9 cellular contexts compared by ENCODE assay signal in the genomic region with DNA sequence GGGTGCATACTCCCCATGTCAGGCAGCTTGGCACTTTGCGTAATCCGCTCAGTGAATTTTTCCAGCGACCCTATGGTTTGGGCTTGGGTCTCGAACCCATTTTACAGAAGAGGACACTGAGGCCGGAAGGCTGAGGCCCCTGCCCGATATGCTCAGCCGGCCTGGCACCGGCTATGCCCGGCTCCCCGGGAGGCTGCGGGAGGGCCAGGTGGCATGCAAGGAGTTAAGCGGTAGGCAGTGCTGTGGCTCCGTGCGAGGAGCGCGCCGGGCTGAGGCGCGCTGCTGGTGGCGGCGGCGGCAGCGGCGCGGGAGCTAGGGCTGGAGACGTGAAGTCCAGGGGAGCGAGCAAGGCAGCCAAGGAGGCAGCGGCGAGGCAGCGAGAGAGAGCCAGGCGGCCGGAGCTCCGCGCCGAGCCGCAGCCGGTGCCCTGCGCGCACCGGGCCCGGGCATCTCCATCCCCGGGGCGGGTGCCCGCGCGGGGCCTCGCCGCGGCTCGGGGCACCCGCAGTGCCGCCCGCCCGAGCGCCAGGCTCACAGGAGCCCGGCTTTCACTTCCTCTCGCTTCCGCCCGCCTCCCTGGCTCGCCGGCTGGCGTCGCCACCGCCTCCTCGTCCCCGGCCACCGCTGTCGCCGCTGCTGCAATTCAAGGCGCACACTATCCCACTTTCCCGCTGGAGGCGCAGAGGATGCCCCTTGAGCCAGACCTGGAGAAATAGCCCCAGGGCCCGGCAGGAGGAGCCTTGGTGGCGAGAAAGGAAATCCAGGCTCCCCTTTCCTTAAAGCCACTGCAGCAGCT. TPM values are rescaled to one million over a fixed set of nuclear protein-coding genes. Genes with fewer than 3 reads are reported as not detected.
DNase-seq lines count a peak whose midpoint lies in the region; ATAC-seq, FAIRE-seq and TF ChIP-seq lines count a peak whose summit lies in the region.
"Had no signal": no experiment of that assay in that cellular context is flagged by ENCODE, and none has a peak within 500 bp of the region (broad histone marks: within the 10 kb centered on the region; RNA-seq: fewer than 3 reads in every experiment).

WSCD2 (plus strand) TSS at position 272 of the 796 bp plus-strand sequence. CDS start 66,545 bp downstream, outside the sequence.

- TF ChIP-seq POLR2A in esophagus muscularis mucosa (IDR thresholded peaks at IDR 0.05; ENCODE audit: low read depth) = no peak

- H3K36me3 ChIP-seq in esophagus muscularis mucosa (no peaks in the 10 kb centered on the region), mucosa of descending colon (ENCODE audit: low read depth) (no peaks in the 10 kb centered on the region), upper lobe of right lung (no peaks in the 10 kb centered on the region)

- no peak; the same call in 1 of the 2 replicates for TF ChIP-seq CTCF in AG10803 (conservative IDR thresholded peaks at IDR 0.05; ENCODE audit: low read length)
- TF ChIP-seq CTCF in esophagus muscularis mucosa (IDR thresholded peaks at IDR 0.05) = peak; percentile 21 to 58 (median 42)
- no peak for TF ChIP-seq CTCF in mucosa of descending colon (IDR thresholded peaks at IDR 0.05)
- TF ChIP-seq CTCF in upper lobe of right lung (IDR thresholded peaks at IDR 0.05) = peak; percentile 20

- peak; percentile 20 for DNase-seq in AG10803 (ENCODE audit: low read depth)
- DNase-seq in HTR-8/SVneo (ENCODE audit: insufficient read length, low spot score) = peak; percentile 44
- DNase-seq in SK-N-DZ (ENCODE audit: low spot score) = peak; percentile 57
- no peak for DNase-seq in esophagus muscularis mucosa (ENCODE audit: extremely low spot score)
- peak in 2 of 3 donors; percentile 17 to 36 for DNase-seq in mucosa of descending colon
- peak; percentile 71 for DNase-seq in upper lobe of right lung
- DNase-seq in RCC 7860 (ENCODE audit: low spot score) = no peak

- H3K27ac ChIP-seq in esophagus muscularis mucosa (replicated peaks in 1 of 4) (peak within 1 kb of the TSS; percentile 88 to 95 (median 92)), upper lobe of right lung (no peak within 1 kb of the TSS)

- H3K27me3 ChIP-seq in esophagus muscularis mucosa (peaks cover 0 to 18% (median 2%) of the 10 kb centered on the region in 4 donors), upper lobe of right lung (peaks cover 68% of the 10 kb centered on the region)

- ATAC-seq in mucosa of descending colon (peak; percentile 51), upper lobe of right lung (peak; percentile 76), GM21737 (IDR thresholded peaks at IDR 0.05; ENCODE audit: unreplicated experiment) (no peak)

- TF ChIP-seq EP300 in esophagus muscularis mucosa (IDR thresholded peaks at IDR 0.05) = no peak

- no peak for FAIRE-seq in HTR-8/SVneo (lab: Jason Lieb, UNC)
- no peak for FAIRE-seq in RCC 7860 (lab: Jason Lieb, UNC)
- FAIRE-seq: endothelial cell of umbilical vein had no signal

- H3K9me3 ChIP-seq in esophagus muscularis mucosa (no peaks in the 10 kb centered on the region), mucosa of descending colon (no peaks in the 10 kb centered on the region), upper lobe of right lung (no peaks in the 10 kb centered on the region)

- WGBS in esophagus muscularis mucosa = 0% methylated on average over 14 of the region's 74 CpGs

- peak within 1 kb of the TSS; percentile 20 for H3K4me3 ChIP-seq in AG10803 (ENCODE audit: low read length)
- H3K4me3 ChIP-seq in esophagus muscularis mucosa = peak within 1 kb of the TSS; percentile 66 to 80 (median 72)
- H3K4me3 ChIP-seq in mucosa of descending colon = no peak within 1 kb of the TSS
- H3K4me3 ChIP-seq in upper lobe of right lung = peak within 1 kb of the TSS; percentile 30

- H3K4me1 ChIP-seq in esophagus muscularis mucosa (peaks cover 10 to 82% (median 76%) of the 10 kb centered on the region in 4 donors), mucosa of descending colon (ENCODE audit: low read depth) (peaks cover 4% of the 10 kb centered on the region), upper lobe of right lung (peaks cover 10% of the 10 kb centered on the region)

- intact Hi-C loops in esophagus muscularis mucosa (cut with DNase I) (no loop called here), mucosa of descending colon (cut with DNase I, micrococcal nuclease) (no loop called here), upper lobe of right lung (cut with DNase I) (no loop called here)

RNA-seq across cellular contexts. Expression of gene WSCD2, which starts in this region (rescaled TPM):
- polyA plus RNA-seq in SK-N-DZ (2014; cell fraction: cytosol; rRNA removed) = 0.75 and 1.6 TPM in 2 replicates
- polyA plus RNA-seq in SK-N-DZ (2014; cell fraction: nucleus; rRNA removed) = 0.04 and 0.09 TPM in 2 replicates
- total RNA-seq in esophagus muscularis mucosa (10 to 100 TPM; 24.7 to 47.9 (median 30.4) TPM), mucosa of descending colon (1 to 10 TPM in 1 of 3 donors, under 1 TPM in 2; 0.53 to 2.0 (median 0.72) TPM), upper lobe of right lung (1.7 TPM)
- total RNA-seq: endothelial cell of umbilical vein had no signal
- polyA plus RNA-seq: endothelial cell of umbilical vein had no signal

Comparison
In these comparisons a context has a peak if more than half of its experiments do, and no peak if none do; other contexts are left out.
1. DNase-seq: peak in AG10803 (single experiment), HTR-8/SVneo (single experiment), SK-N-DZ (single experiment), mucosa of descending colon (2 of 3) and upper lobe of right lung (single experiment); none in esophagus muscularis mucosa (single experiment) and RCC 7860 (single experiment).
2. CTCF ChIP-seq: peak in esophagus muscularis mucosa (3 of 3) and upper lobe of right lung (single experiment); none in AG10803 (single experiment) and mucosa of descending colon (single experiment).